Comparison of ENCODE assay signal across 2 cellular contexts in the genomic region with DNA sequence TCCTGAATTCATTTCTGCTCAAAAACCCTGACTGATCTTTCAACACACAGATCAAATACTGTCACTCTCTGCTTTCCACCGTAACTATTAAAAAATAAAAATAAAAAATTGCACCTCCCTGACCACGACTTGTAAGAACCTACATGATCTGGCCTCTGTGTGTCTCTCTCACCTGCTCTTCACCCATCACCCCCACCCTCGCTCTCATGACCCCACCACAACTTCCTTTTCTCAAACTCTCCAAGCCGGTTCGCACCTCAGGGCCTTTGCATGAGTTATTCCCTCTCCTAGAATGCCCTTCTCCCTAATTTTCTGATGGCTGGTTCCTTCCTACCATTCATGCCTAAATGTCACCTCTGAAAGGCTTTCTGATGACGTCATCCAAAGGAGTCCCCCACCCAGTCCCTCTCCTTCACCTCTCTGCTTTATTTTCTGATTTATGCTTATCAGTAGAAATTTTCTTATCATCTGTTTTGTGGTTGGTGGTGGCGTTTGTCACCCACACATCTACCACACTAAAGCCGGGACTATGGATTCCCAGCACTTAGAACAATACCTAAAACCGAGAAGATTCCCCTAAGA.
TF ChIP-seq lines count a peak whose summit lies in the region.

No MANE protein-coding gene starts in this region.

TF ChIP-seq in GM12878, 131 proteins besides CTCF, POLR2A, EP300 and RAD21:
- peak; percentile 87 for TF ChIP-seq ATF7 (IDR thresholded peaks at IDR 0.05; ENCODE audit: low read depth)
- TF ChIP-seq, protein P1, sequence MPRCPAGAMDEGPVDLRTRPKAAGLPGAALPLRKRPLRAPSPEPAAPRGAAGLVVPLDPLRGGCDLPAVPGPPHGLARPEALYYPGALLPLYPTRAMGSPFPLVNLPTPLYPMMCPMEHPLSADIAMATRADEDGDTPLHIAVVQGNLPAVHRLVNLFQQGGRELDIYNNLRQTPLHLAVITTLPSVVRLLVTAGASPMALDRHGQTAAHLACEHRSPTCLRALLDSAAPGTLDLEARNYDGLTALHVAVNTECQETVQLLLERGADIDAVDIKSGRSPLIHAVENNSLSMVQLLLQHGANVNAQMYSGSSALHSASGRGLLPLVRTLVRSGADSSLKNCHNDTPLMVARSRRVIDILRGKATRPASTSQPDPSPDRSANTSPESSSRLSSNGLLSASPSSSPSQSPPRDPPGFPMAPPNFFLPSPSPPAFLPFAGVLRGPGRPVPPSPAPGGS (IDR thresholded peaks at IDR 0.05; ENCODE audit: borderline replicate concordance, insufficient read depth, low read depth, low read length, poor library complexity, severe bottlenecking), result no peak
TF ChIP-seq in GM12878: peak in this region for 1.

TF ChIP-seq in HepG2, 621 proteins besides CTCF, POLR2A, EP300 and RAD21:
- TF ChIP-seq CREB1 (IDR thresholded peaks at IDR 0.05), result peak; percentile 74
- no peak for TF ChIP-seq CREB1 (CRISPR knock-in tag; IDR thresholded peaks at IDR 0.05)
- TF ChIP-seq ATF7 (IDR thresholded peaks at IDR 0.05), result peak; percentile 93
- TF ChIP-seq ATF7 (CRISPR knock-in tag; IDR thresholded peaks at IDR 0.05), result no peak
- TF ChIP-seq, protein P2, sequence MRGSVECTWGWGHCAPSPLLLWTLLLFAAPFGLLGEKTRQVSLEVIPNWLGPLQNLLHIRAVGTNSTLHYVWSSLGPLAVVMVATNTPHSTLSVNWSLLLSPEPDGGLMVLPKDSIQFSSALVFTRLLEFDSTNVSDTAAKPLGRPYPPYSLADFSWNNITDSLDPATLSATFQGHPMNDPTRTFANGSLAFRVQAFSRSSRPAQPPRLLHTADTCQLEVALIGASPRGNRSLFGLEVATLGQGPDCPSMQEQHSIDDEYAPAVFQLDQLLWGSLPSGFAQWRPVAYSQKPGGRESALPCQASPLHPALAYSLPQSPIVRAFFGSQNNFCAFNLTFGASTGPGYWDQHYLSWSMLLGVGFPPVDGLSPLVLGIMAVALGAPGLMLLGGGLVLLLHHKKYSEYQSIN (CRISPR knock-in tag; IDR thresholded peaks at IDR 0.05; ENCODE audit: borderline replicate concordance), result no peak
